ENCODE assay signal across 23 cellular contexts in the genomic region with DNA sequence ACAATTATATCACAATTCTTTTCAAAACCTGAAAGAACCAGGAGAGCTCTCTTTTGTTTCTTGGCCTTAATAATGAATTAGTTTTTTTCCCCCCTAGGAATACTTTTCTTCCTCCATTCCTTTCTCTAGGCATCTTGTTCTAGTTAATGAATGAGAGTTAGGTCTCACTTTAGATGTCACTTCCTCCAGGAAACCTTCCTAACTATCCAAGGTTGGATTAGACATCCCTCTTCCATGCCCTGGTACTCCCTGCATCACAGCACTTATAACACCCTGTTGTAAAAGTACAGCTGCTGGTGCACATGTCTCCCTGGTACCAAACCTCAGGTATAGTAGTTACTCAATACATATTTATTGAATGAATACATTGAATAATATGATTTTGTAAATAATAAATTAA.
"Had no signal": no experiment of that assay in that cellular context is flagged by ENCODE, and none has a peak within 500 bp of the region (broad histone marks: within the 10 kb centered on the region; RNA-seq: fewer than 3 reads in every experiment).

No MANE protein-coding gene starts in this region.

- H3K4me1 ChIP-seq: pancreas, psoas muscle, right atrium auricular region, thyroid gland had no signal

- ATAC-seq: activated T-cell treated with anti-CD3 and anti-CD28 coated beads, Interleukin-2, amount 50 U/mL, for 4 hours; psoas muscle had no signal

- DNase-seq: activated CD4-positive, alpha-beta T cell treated with anti-CD3 and anti-CD28 coated beads for 1 hour; activated CD4-positive, alpha-beta T cell treated with anti-CD3 and anti-CD28 coated beads, Interleukin-2, amount 50 U/mL, for 4 hours; activated CD8-positive, alpha-beta memory T cell treated with anti-CD3 and anti-CD28 coated beads for 24 hours; activated CD8-positive, alpha-beta memory T cell treated with anti-CD3 and anti-CD28 coated beads, Interleukin-2, amount 50 U/mL, for 4 hours; activated naive CD4-positive, alpha-beta T cell treated with Interleukin-2 at 50 U/mL for 16 hours; activated naive CD8-positive, alpha-beta T cell treated with anti-CD3 and anti-CD28 coated beads for 36 hours; activated T-cell treated with anti-CD3 and anti-CD28 coated beads, Interleukin-2, amount 50 U/mL, for 4 hours; endodermal cell; foreskin melanocyte; hippocampal formation; left cardiac atrium; mesenchymal stem cell; nephron progenitor cell; pancreas; psoas muscle; stimulated activated CD4-positive, alpha-beta T cell treated with anti-CD3 and anti-CD28 coated beads, Interleukin-4, amount 100 ng/mL, for 4 hours; substantia nigra; T-helper 2 cell; thyroid gland had no signal

- H3K4me3 Mint-ChIP-seq: activated naive CD8-positive, alpha-beta T cell treated with anti-CD3 and anti-CD28 coated beads for 36 hours; activated T-cell treated with anti-CD3 and anti-CD28 coated beads, Interleukin-2, amount 50 U/mL, for 4 hours; endodermal cell; nephron progenitor cell; stimulated activated naive CD8-positive, alpha-beta T cell treated with anti-CD3 and anti-CD28 coated beads, Interleukin-15, Interleukin-2, amounts not matched to agents 100 ng/mL and 50 ng/mL, for 24 hours had no signal

- H3K27me3 Mint-ChIP-seq: activated naive CD8-positive, alpha-beta T cell treated with anti-CD3 and anti-CD28 coated beads for 36 hours had no signal

- H3K9me3 ChIP-seq: pancreas, psoas muscle, right atrium auricular region, thyroid gland had no signal

- H3K27me3 ChIP-seq: pancreas, right atrium auricular region, thyroid gland had no signal

- H3K36me3 Mint-ChIP-seq: activated naive CD8-positive, alpha-beta T cell treated with anti-CD3 and anti-CD28 coated beads for 36 hours had no signal

- H3K9me3 Mint-ChIP-seq: activated naive CD8-positive, alpha-beta T cell treated with anti-CD3 and anti-CD28 coated beads for 36 hours; activated T-cell treated with anti-CD3 and anti-CD28 coated beads, Interleukin-2, amount 50 U/mL, for 4 hours; endodermal cell; stimulated activated naive CD8-positive, alpha-beta T cell treated with anti-CD3 and anti-CD28 coated beads, Interleukin-15, Interleukin-2, amounts not matched to agents 100 ng/mL and 50 ng/mL, for 24 hours had no signal

- H3K36me3 ChIP-seq: pancreas, right atrium auricular region, thyroid gland had no signal

- H3K4me1 Mint-ChIP-seq: activated naive CD8-positive, alpha-beta T cell treated with anti-CD3 and anti-CD28 coated beads for 36 hours; endodermal cell had no signal

- H3K4me3 ChIP-seq: coronary artery, pancreas, psoas muscle, right atrium auricular region, thyroid gland had no signal

- H3K27ac ChIP-seq: coronary artery, pancreas, psoas muscle, right atrium auricular region, thyroid gland, VCaP had no signal

- H3K27ac Mint-ChIP-seq: activated naive CD8-positive, alpha-beta T cell treated with anti-CD3 and anti-CD28 coated beads for 36 hours; endodermal cell; nephron progenitor cell; stimulated activated naive CD8-positive, alpha-beta T cell treated with anti-CD3 and anti-CD28 coated beads, Interleukin-15, Interleukin-2, amounts not matched to agents 100 ng/mL and 50 ng/mL, for 24 hours had no signal
